Comparison of ENCODE assay signal across 18 cellular contexts in genomic region chr2:214203744-214204289, GRCh38.
DNase-seq lines count a peak whose midpoint lies in the region; ATAC-seq and TF ChIP-seq lines count a peak whose summit lies in the region.
"Had no signal": no experiment of that assay in that cellular context is flagged by ENCODE, and none has a peak within 500 bp of the region (broad histone marks: within the 10 kb centered on the region; RNA-seq: fewer than 3 reads in every experiment).

No MANE protein-coding gene starts in this region.

- no peak overlapping the region for H3K27ac ChIP-seq in RWPE2 (ENCODE audit: poor library complexity, severe bottlenecking)
- H3K27ac ChIP-seq in ovary = no peak overlapping the region
- H3K27ac ChIP-seq: hepatocyte, uterus had no signal

- H3K27me3 ChIP-seq in RWPE2 (ENCODE audit: insufficient read depth, poor library complexity, severe bottlenecking) (no peaks in the 10 kb centered on the region), ovary (no peaks in the 10 kb centered on the region)
- H3K27me3 ChIP-seq: hepatocyte, uterus had no signal

- DNase-seq in A172 (ENCODE audit: low spot score) (peak; percentile 6), H4 (ENCODE audit: low spot score) (peak; percentile 25), RWPE2 (ENCODE audit: low spot score) (peak; percentile 42), foreskin fibroblast (peak; percentile 1 to 21), OCI-M1 (lab: John Stamatoyannopoulos, UW) (no peak), ovary (no peak), NCI-H146 treated with DMSO at 0.1 percent for 48 hours (lab: John Stamatoyannopoulos, UW; ENCODE audit: unreplicated experiment) (no peak)
- no peak for DNase-seq in stimulated activated naive CD4-positive, alpha-beta T cell (lab: John Stamatoyannopoulos, UW)
- DNase-seq: activated B cell treated with CpG ODN at 0.5 μM for 24 hours; activated CD8-positive, alpha-beta memory T cell treated with anti-CD3 and anti-CD28 coated beads, Interleukin-2, amount 10 ng/mL, durations not matched to agents 7 days and 5 days; activated gamma-delta T cell treated with Interleukin-2 at 50 U/mL for 16 hours; cortex of kidney; kidney glomerular epithelial cell; NCI-H2081 treated with DMSO at 0.1 percent for 48 hours; NCI-H69; small intestine; uterus had no signal

- no peak overlapping the region for H3K4me3 ChIP-seq in RWPE2 (ENCODE audit: severe bottlenecking)
- H3K4me3 ChIP-seq in foreskin fibroblast (ENCODE audit: low read depth in 1 of 2, low read length in 2 of 2) = no peak overlapping the region
- no peak overlapping the region for H3K4me3 ChIP-seq in ovary
- H3K4me3 ChIP-seq: hepatocyte, uterus had no signal

- TF ChIP-seq POLR2A in ovary (IDR thresholded peaks at IDR 0.05) = no peak

- H3K36me3 ChIP-seq in RWPE2 (ENCODE audit: low read depth) = no peaks in the 10 kb centered on the region
- H3K36me3 ChIP-seq in ovary = no peaks in the 10 kb centered on the region
- H3K36me3 ChIP-seq: uterus had no signal

- H3K4me1 ChIP-seq in RWPE2 (ENCODE audit: insufficient read depth, poor library complexity, severe bottlenecking) (no peaks in the 10 kb centered on the region), ovary (ENCODE audit: insufficient read depth) (no peaks in the 10 kb centered on the region)
- H3K4me1 ChIP-seq: uterus had no signal

- intact Hi-C loops in ovary (cut with DNase I) = no loop called here

- H3K9me3 ChIP-seq in RWPE2 (ENCODE audit: severe bottlenecking) = no peaks in the 10 kb centered on the region
- no peaks in the 10 kb centered on the region for H3K9me3 ChIP-seq in ovary
- H3K9me3 ChIP-seq: uterus had no signal

- WGBS in ovary, 3 donors = 56 to 78% (median 66%) methylated on average over 5 of the region's 5 CpGs

- TF ChIP-seq EP300 in ovary (IDR thresholded peaks at IDR 0.05) = no peak

- peak; percentile 46; the same call in 2 of the 3 replicates for ATAC-seq in RWPE2 (ENCODE audit: low read depth)
- ATAC-seq: activated CD8-positive, alpha-beta memory T cell treated with anti-CD3 and anti-CD28 coated beads, Interleukin-2, amount 10 ng/mL, durations not matched to agents 7 days and 5 days had no signal

- TF ChIP-seq CTCF in RWPE2 (IDR thresholded peaks at IDR 0.05; ENCODE audit: poor library complexity, severe bottlenecking) (no peak), foreskin fibroblast (IDR thresholded peaks at IDR 0.05; ENCODE audit: low read depth, low read length) (no peak), ovary (IDR thresholded peaks at IDR 0.05) (no peak)

Comparison
In these comparisons a context has a peak if more than half of its experiments do, and no peak if none do; other contexts are left out.
1. DNase-seq: peak in A172 (single experiment), H4 (single experiment), RWPE2 (single experiment) and foreskin fibroblast (2 of 2); none in OCI-M1 (single experiment), ovary (0 of 5), stimulated activated naive CD4-positive, alpha-beta T cell (0 of 6) and NCI-H146 treated with DMSO at 0.1 percent for 48 hours (single experiment).